1 cellular context compared by ENCODE assay signal in genomic region chr3:39056151-39056550, GRCh38.
TF ChIP-seq lines count a peak whose summit lies in the region.

No MANE protein-coding gene starts in this region.

TF ChIP-seq in SK-N-SH, 30 proteins besides CTCF, POLR2A, EP300 and RAD21 (continued from another document):
- no peak for TF ChIP-seq NFIC (IDR thresholded peaks at IDR 0.05; ENCODE audit: borderline replicate concordance)
- TF ChIP-seq FOXM1 (IDR thresholded peaks at IDR 0.05; ENCODE audit: low read depth) = no peak
- no peak for TF ChIP-seq ELF1 (IDR thresholded peaks at IDR 0.05)
- TF ChIP-seq FOSL2 (IDR thresholded peaks at IDR 0.05; ENCODE audit: borderline replicate concordance, low read depth) = no peak
- no peak for TF ChIP-seq JUND (IDR thresholded peaks at IDR 0.05)
- no peak for TF ChIP-seq EZH2phosphoT487 (IDR thresholded peaks at IDR 0.05; ENCODE audit: borderline replicate concordance, low read depth)
- no peak for TF ChIP-seq RCOR1 (IDR thresholded peaks at IDR 0.05; ENCODE audit: low read length)
- TF ChIP-seq TCF12 (IDR thresholded peaks at IDR 0.05) = no peak
- no peak for TF ChIP-seq CHD2 (IDR thresholded peaks at IDR 0.05; ENCODE audit: low read length, partially characterized antibody)
- TF ChIP-seq USF2 (IDR thresholded peaks at IDR 0.05; ENCODE audit: borderline replicate concordance, low read depth, low read length) = no peak
- TF ChIP-seq IRF3 (IDR thresholded peaks at IDR 0.05; ENCODE audit: low read depth, low read length) = no peak
- no peak for TF ChIP-seq RFX5 (IDR thresholded peaks at IDR 0.05; ENCODE audit: low read length)
